ENCODE assay signal across 25 cellular contexts in the genomic region with DNA sequence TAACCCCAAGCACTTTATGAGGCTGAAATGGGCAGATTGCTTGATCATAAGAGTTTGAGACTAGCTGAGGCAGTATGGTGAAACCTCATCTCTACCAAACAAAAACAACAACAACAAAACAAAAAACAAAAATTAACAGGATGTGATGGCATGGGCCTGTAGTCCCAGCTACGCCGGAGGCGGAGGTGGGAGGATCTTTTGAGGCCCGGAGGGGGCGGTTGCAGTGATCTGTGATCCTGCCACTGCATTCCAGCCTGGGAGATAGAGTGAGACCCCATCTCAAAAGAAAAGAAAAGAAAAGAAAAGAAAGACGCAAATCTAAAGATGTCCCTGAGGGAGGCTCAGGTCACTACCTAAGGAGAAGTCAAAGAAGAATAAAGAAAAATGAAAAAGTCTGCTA. TPM values are rescaled to one million over a fixed set of nuclear protein-coding genes. Genes with fewer than 3 reads are reported as not detected.
DNase-seq lines count a peak whose midpoint lies in the region; ATAC-seq, FAIRE-seq and TF ChIP-seq lines count a peak whose summit lies in the region.
"Had no signal": no experiment of that assay in that cellular context is flagged by ENCODE, and none has a peak within 500 bp of the region (broad histone marks: within the 10 kb centered on the region; RNA-seq: fewer than 3 reads in every experiment).

No MANE protein-coding gene starts in this region.

- TF ChIP-seq POLR2A in IMR-90 (IDR thresholded peaks at IDR 0.05; ENCODE audit: low read depth, low read length) (no peak), H1 (IDR thresholded peaks at IDR 0.05; ENCODE audit: control extremely low read depth in 1 of 2, low read depth in 2 of 2, low read length in 2 of 2) (no peak), right lobe of liver (IDR thresholded peaks at IDR 0.05) (no peak)

- dilution Hi-C loops in IMR-90 (cut with HindIII; ENCODE audit: low sequenced_read_pairs, unreplicated experiment) = no loop called here

- no peak for TF ChIP-seq RAD21 in IMR-90 (IDR thresholded peaks at IDR 0.05; ENCODE audit: low read length)
- TF ChIP-seq RAD21 in H1 (IDR thresholded peaks at IDR 0.05 in 1 of 2, conservative IDR thresholded peaks at IDR 0.05 in 1 of 2; ENCODE audit: low read depth in 2 of 2, low read length in 2 of 2) = no peak

- H2BK20ac ChIP-seq in IMR-90 (ENCODE audit: low read depth, low read length) (peak overlapping the region; percentile 35; the same call in 1 of the 2 replicates), H1 (ENCODE audit: low read length) (no peak overlapping the region)

- H3K79me1 ChIP-seq in IMR-90 (ENCODE audit: low read depth in 1 of 2, low read length in 2 of 2) (no peaks in the 10 kb centered on the region), H1 (ENCODE audit: low read depth, low read length) (no peaks in the 10 kb centered on the region)

- H3K9ac ChIP-seq in IMR-90 (ENCODE audit: low read depth, low read length) = no peak overlapping the region
- H3K9ac ChIP-seq in H1 (replicated peaks in 1 of 4; ENCODE audit: extremely low read depth in 1 of 4, low read depth in 3 of 4, low read length in 3 of 4) = no peak overlapping the region

- peak overlapping the region; percentile 18 for H2BK5ac ChIP-seq in IMR-90 (ENCODE audit: low read depth, low read length, poor library complexity, severe bottlenecking)
- no peak overlapping the region for H2BK5ac ChIP-seq in H1 (ENCODE audit: low read depth, low read length)

- H3K9me3 ChIP-seq in IMR-90 (ENCODE audit: control insufficient read depth, insufficient read depth, low read length) (no peaks in the 10 kb centered on the region), H1 (ENCODE audit: insufficient read depth in 2 of 2, low read depth in 1 of 2, low read length in 1 of 2) (no peaks in the 10 kb centered on the region), osteoblast (ENCODE audit: low read depth, low read length) (no peaks in the 10 kb centered on the region), right lobe of liver (no peaks in the 10 kb centered on the region)
- H3K9me3 ChIP-seq: SJSA1 had no signal

- H2AK5ac ChIP-seq in IMR-90 (ENCODE audit: low read depth, low read length) (no peak overlapping the region), H1 (ENCODE audit: low read depth, low read length) (no peak overlapping the region)

- no peak overlapping the region for H2BK12ac ChIP-seq in H1 (ENCODE audit: low read depth, low read length)

- no peaks in the 10 kb centered on the region for H3K23me2 ChIP-seq in H1 (ENCODE audit: low read depth, low read length)

- H3K4me1 ChIP-seq in IMR-90 (ENCODE audit: control insufficient read depth, insufficient read depth, low read length) (peaks cover 9% of the 10 kb centered on the region), H1 (replicated peaks in 1 of 4; ENCODE audit: control insufficient read depth in 3 of 4, insufficient read depth in 4 of 4, low read length in 3 of 4) (no peaks in the 10 kb centered on the region), osteoblast (ENCODE audit: insufficient read depth, low read length) (peaks cover 13% of the 10 kb centered on the region), foreskin keratinocyte (no peaks in the 10 kb centered on the region), right lobe of liver (no peaks in the 10 kb centered on the region)

- FAIRE-seq in H1 (lab: Jason Lieb, UNC) = peak; percentile 28
- FAIRE-seq: GM19239 had no signal

- TF ChIP-seq CTCF in IMR-90 (conservative IDR thresholded peaks at IDR 0.05; ENCODE audit: low read depth, low read length) (no peak), H1 (IDR thresholded peaks at IDR 0.05; ENCODE audit: control extremely low read depth in 1 of 3, insufficient read depth in 1 of 3, low read depth in 1 of 3, low read length in 3 of 3) (no peak), osteoblast (IDR thresholded peaks at IDR 0.05; ENCODE audit: extremely low read depth, low read depth, low read length) (no peak), foreskin keratinocyte (conservative IDR thresholded peaks at IDR 0.05) (no peak), right lobe of liver (IDR thresholded peaks at IDR 0.05) (no peak)

- H3K9me1 ChIP-seq in IMR-90 (ENCODE audit: insufficient read depth, low read length) = no peaks in the 10 kb centered on the region

- no peaks in the 10 kb centered on the region for H3K36me3 Mint-ChIP-seq in activated naive CD8-positive, alpha-beta T cell treated with anti-CD3 and anti-CD28 coated beads, Interleukin-2, amount 50 U/mL, for 24 hours (ENCODE audit: low read depth)
- H3K36me3 Mint-ChIP-seq: CD8-positive, alpha-beta memory T cell had no signal

- no peaks in the 10 kb centered on the region for H3K36me3 ChIP-seq in IMR-90 (ENCODE audit: control insufficient read depth, insufficient read depth, low read length)
- H3K36me3 ChIP-seq in H1 (ENCODE audit: control insufficient read depth in 2 of 4, insufficient read depth in 4 of 4, low read length in 3 of 4) = no peaks in the 10 kb centered on the region
- no peaks in the 10 kb centered on the region for H3K36me3 ChIP-seq in osteoblast (ENCODE audit: insufficient read depth, low read length)
- no peaks in the 10 kb centered on the region for H3K36me3 ChIP-seq in right lobe of liver
- H3K36me3 ChIP-seq: SJSA1 had no signal

- H2BK15ac ChIP-seq in IMR-90 (ENCODE audit: low read depth, low read length) (no peak overlapping the region), H1 (ENCODE audit: low read length) (no peak overlapping the region)

- no peak overlapping the region for H3K27ac Mint-ChIP-seq in activated naive CD8-positive, alpha-beta T cell treated with anti-CD3 and anti-CD28 coated beads, Interleukin-2, amount 50 U/mL, for 24 hours
- H3K27ac Mint-ChIP-seq: CD8-positive, alpha-beta memory T cell had no signal

- H3K4me3 ChIP-seq in IMR-90 (ENCODE audit: insufficient read depth, low read depth, low read length) (no peak overlapping the region), H1 (ENCODE audit: extremely low read depth in 1 of 4, insufficient read depth in 2 of 4, low read depth in 3 of 4, low read length in 4 of 4) (no peak overlapping the region), osteoblast (ENCODE audit: insufficient read depth, low read length) (no peak overlapping the region), right lobe of liver (no peak overlapping the region)
- H3K4me3 ChIP-seq: SJSA1 had no signal

- no peak overlapping the region for H2AK9ac ChIP-seq in IMR-90 (replicated peaks; ENCODE audit: low read depth, low read length, poor library complexity)

- BruUV-seq in IMR-90 (replicated peaks; lab: Mats Ljungman, UMichigan) = no TSS peak

- peak overlapping the region; percentile 15 for H2BK120ac ChIP-seq in IMR-90 (ENCODE audit: low read depth, low read length)
- no peak overlapping the region for H2BK120ac ChIP-seq in H1 (replicated peaks; ENCODE audit: low read depth, low read length)

- H3K4me3 Mint-ChIP-seq in activated naive CD8-positive, alpha-beta T cell treated with anti-CD3 and anti-CD28 coated beads, Interleukin-2, amount 50 U/mL, for 24 hours = no peak overlapping the region
- H3K4me3 Mint-ChIP-seq: CD8-positive, alpha-beta memory T cell had no signal

- no peaks in the 10 kb centered on the region for H3K4me1 Mint-ChIP-seq in activated naive CD8-positive, alpha-beta T cell treated with anti-CD3 and anti-CD28 coated beads, Interleukin-2, amount 50 U/mL, for 24 hours
- H3K4me1 Mint-ChIP-seq: CD8-positive, alpha-beta memory T cell had no signal

- H3K18ac ChIP-seq in IMR-90 (ENCODE audit: low read depth, low read length) = peak overlapping the region; percentile 87; the same call in 1 of the 2 replicates
- no peak overlapping the region for H3K18ac ChIP-seq in H1 (ENCODE audit: extremely low read depth, low read length)

- POLR2A ChIA-PET in IMR-90 (lab: Charles Lee; ENCODE audit: unreplicated experiment) = no interaction called here
- POLR2A ChIA-PET in H1 (lab: Charles Lee; ENCODE audit: partially characterized antibody) = no interaction called here

- intact Hi-C loops in IMR-90 (cut with micrococcal nuclease) = no loop called here
- intact Hi-C loops in right lobe of liver (cut with DNase I) = no loop called here

- H3K14ac ChIP-seq in IMR-90 (replicated peaks; ENCODE audit: low read depth, low read length) (no peak overlapping the region; the same call in 1 of the 2 replicates), H1 (ENCODE audit: insufficient read length) (no peak overlapping the region)

- peak; percentile 45 for DNase-seq in ELF-1 (ENCODE audit: low read depth, low spot score)
- no peak for DNase-seq in IMR-90
- DNase-seq in H1 (ENCODE audit: low read depth in 1 of 2, low spot score in 2 of 2) = no peak
- DNase-seq in osteoblast (ENCODE audit: insufficient read length, low spot score, missing footprints) = no peak
- DNase-seq in activated naive CD8-positive, alpha-beta T cell treated with anti-CD3 and anti-CD28 coated beads, Interleukin-2, amount 50 U/mL, for 24 hours = no peak
- no peak for DNase-seq in foreskin keratinocyte
- no peak for DNase-seq in right lobe of liver
- DNase-seq: Calu3; CD8-positive, alpha-beta memory T cell; GF-D8; H7; Kasumi-1; NCI-H1417 treated with DMSO at 0.1 percent for 48 hours; NCI-H187; NCI-H446; NCI-H526; OCI-M1 had no signal

- H3K27ac ChIP-seq in IMR-90 (ENCODE audit: insufficient read depth, low read length) (peak overlapping the region; percentile 32; the same call in 1 of the 2 replicates), H1 (ENCODE audit: low read depth, low read length) (no peak overlapping the region), osteoblast (ENCODE audit: low read depth, low read length) (no peak overlapping the region), foreskin keratinocyte (no peak overlapping the region), right lobe of liver (no peak overlapping the region)
- H3K27ac ChIP-seq: C4-2B, SJSA1 had no signal

- peaks cover 3% of the 10 kb centered on the region for H3K9me3 Mint-ChIP-seq in activated naive CD8-positive, alpha-beta T cell treated with anti-CD3 and anti-CD28 coated beads, Interleukin-2, amount 50 U/mL, for 24 hours
- H3K9me3 Mint-ChIP-seq: CD8-positive, alpha-beta memory T cell had no signal

- H3K23ac ChIP-seq in IMR-90 (ENCODE audit: low read depth, low read length) (no peak overlapping the region), H1 (ENCODE audit: insufficient read length) (no peak overlapping the region)

- in situ Hi-C loops in IMR-90 (cut with MboI; ENCODE audit: low sequenced_read_pairs) = no loop called here

- H4K8ac ChIP-seq in IMR-90 (ENCODE audit: low read depth in 2 of 2, low read length in 2 of 2) = 0 out of 4 replicates have a peak overlapping the region, but pooled peaks of 1 of the 2 experiments have one; percentile 0
- H4K8ac ChIP-seq in H1 (ENCODE audit: extremely low read depth, insufficient read depth, low read length) = no peak overlapping the region

- TF ChIP-seq EP300 in H1 (IDR thresholded peaks at IDR 0.05; ENCODE audit: borderline replicate concordance in 1 of 2, low read depth in 2 of 2, low read length in 2 of 2) = no peak

- H3K4me2 ChIP-seq in IMR-90 (ENCODE audit: low read depth, low read length) (peak overlapping the region; percentile 60), H1 (ENCODE audit: insufficient read depth in 1 of 2, low read depth in 2 of 2, low read length in 2 of 2) (no peak overlapping the region), osteoblast (ENCODE audit: insufficient read depth, low read length) (no peak overlapping the region)

- H3K79me2 ChIP-seq in H1 (ENCODE audit: control insufficient read depth in 1 of 2, insufficient read depth in 2 of 2, low read length in 2 of 2) (no peaks in the 10 kb centered on the region), osteoblast (ENCODE audit: insufficient read depth, low read length) (no peaks in the 10 kb centered on the region)

- H3K27me3 ChIP-seq in IMR-90 (ENCODE audit: control insufficient read depth, insufficient read depth, low read length) (no peaks in the 10 kb centered on the region; the same call in 1 of the 2 replicates), H1 (replicated peaks in 1 of 4; ENCODE audit: control insufficient read depth in 3 of 4, extremely low read depth in 1 of 4, insufficient read depth in 3 of 4, low read length in 3 of 4) (no peaks in the 10 kb centered on the region), osteoblast (ENCODE audit: insufficient read depth, low read length) (no peaks in the 10 kb centered on the region), foreskin keratinocyte (no peaks in the 10 kb centered on the region), right lobe of liver (no peaks in the 10 kb centered on the region)
- H3K27me3 ChIP-seq: SJSA1 had no signal

- peaks cover 3% of the 10 kb centered on the region for H3K27me3 Mint-ChIP-seq in activated naive CD8-positive, alpha-beta T cell treated with anti-CD3 and anti-CD28 coated beads, Interleukin-2, amount 50 U/mL, for 24 hours

- no CpG with 5 or more reads among the region's 6 CpGs for WGBS in IMR-90 (ENCODE audit: extremely low coverage in 2 of 2, insufficient read length in 1 of 2), 2 experiments
- 86% methylated on average over 6 of the region's 6 CpGs; no CpG with 5 or more reads in 1 of the 2 experiments for WGBS in H1 (ENCODE audit: extremely low coverage in 1 of 2, insufficient coverage in 1 of 2, insufficient read length in 1 of 2, insufficient replicate concordance in 2 of 2, low coverage in 1 of 2, low lambda C conversion rate in 2 of 2, missing lambda C conversion rate in 1 of 2), 2 experiments
- 83% methylated on average over 4 of the region's 6 CpGs for WGBS in right lobe of liver (ENCODE audit: insufficient coverage, low coverage, low lambda C conversion rate, missing lambda C conversion rate)

- ATAC-seq in IMR-90 (ENCODE audit: low read depth) (no peak), foreskin keratinocyte (no peak), right lobe of liver (no peak), HG02884 (IDR thresholded peaks at IDR 0.05; ENCODE audit: unreplicated experiment) (no peak)
- ATAC-seq in activated naive CD8-positive, alpha-beta T cell treated with anti-CD3 and anti-CD28 coated beads, Interleukin-2, amount 50 U/mL, for 24 hours = no peak
- ATAC-seq: Right ventricle myocardium inferior had no signal

- H4K20me1 ChIP-seq in IMR-90 (ENCODE audit: insufficient read depth, low read length) (no peaks in the 10 kb centered on the region), H1 (replicated peaks in 1 of 2; ENCODE audit: control insufficient read depth in 1 of 2, insufficient read depth in 2 of 2, low read length in 2 of 2) (no peaks in the 10 kb centered on the region), osteoblast (ENCODE audit: insufficient read depth, low read length) (no peaks in the 10 kb centered on the region)

- H3K4ac ChIP-seq in IMR-90 (ENCODE audit: low read depth, low read length) (peak overlapping the region; percentile 4; the same call in 1 of the 2 replicates), H1 (replicated peaks; ENCODE audit: insufficient read length, low read depth, low read length) (no peak overlapping the region)

- H3K56ac ChIP-seq in IMR-90 (ENCODE audit: extremely low read depth, insufficient read depth, low read length) = no peak overlapping the region
- H3K56ac ChIP-seq in H1 (replicated peaks; ENCODE audit: insufficient read length, low read depth, low read length) = no peak overlapping the region

- CTCF ChIA-PET in IMR-90 (lab: Yijun Ruan, JAX) = no interaction called here
- CTCF ChIA-PET in H1 (lab: Charles Lee; ENCODE audit: partially characterized antibody) = interaction anchor here (0.7 to 2.4 kb wide), 3 partner anchors 10 to 253 kb away, joined by 3 to 11 read pairs (median 3); no protein-coding TSS in a partner anchor

- peak overlapping the region; percentile 87 for H4K5ac ChIP-seq in IMR-90 (ENCODE audit: low read depth, low read length)
- no peak overlapping the region for H4K5ac ChIP-seq in H1 (ENCODE audit: insufficient read length, low read depth, low read length)

- no peak overlapping the region for H2AFZ ChIP-seq in IMR-90 (replicated peaks; ENCODE audit: low read length, poor library complexity)
- H2AFZ ChIP-seq in H1 (ENCODE audit: low read length) = 0 out of 2 replicates have a peak overlapping the region, but pooled peaks have one; percentile 77
- peak overlapping the region; percentile 37 for H2AFZ ChIP-seq in osteoblast (ENCODE audit: low read length)

- H4K91ac ChIP-seq in IMR-90 (ENCODE audit: insufficient read depth, low read depth, low read length) (no peak overlapping the region), H1 (replicated peaks; ENCODE audit: insufficient read length, low read length) (no peak overlapping the region)

RNA-seq across cellular contexts. Expression of gene AGR2, which starts 35.3 kb away (rescaled TPM):
- not detected in 2 replicates for total RNA-seq in IMR-90 (2012; rRNA removed)
- not detected in 2 replicates for polyA plus RNA-seq in IMR-90 (2012; rRNA removed)
- not detected in 2 replicates for polyA plus RNA-seq in IMR-90 (2012; cell fraction: cytosol; rRNA removed)
- not detected in 2 replicates for polyA plus RNA-seq in IMR-90 (2012; cell fraction: nucleus; rRNA removed; ENCODE audit: low replicate concordance)
- not detected in 2 replicates for total RNA-seq in H1 (2021; fragmentation: NEBNext Ultra II Directional; extraction: Animal tissue kit (Norgen Biotek cat#: 25700))
- polyA plus RNA-seq in H1 (2011; rRNA removed) = not detected in 2 replicates
- polyA plus RNA-seq in H1 (2011; cell fraction: cytosol; rRNA removed) = not detected
- not detected for polyA plus RNA-seq in H1 (2011; cell fraction: nucleus; rRNA removed)
- not detected in 4 replicates for polyA plus RNA-seq in H1 (2012, experiment 1 of 2)
- not detected for polyA plus RNA-seq in H1 (2012, experiment 2 of 2)
- not detected for polyA plus RNA-seq in H1 (2013, experiment 1 of 2)
- not detected for polyA plus RNA-seq in H1 (2013, experiment 2 of 2)
- polyA minus RNA-seq in H1 (2011; rRNA and poly(A)+ RNA removed) = not detected in 2 replicates
- not detected for polyA minus RNA-seq in H1 (2011; cell fraction: cytosol; rRNA and poly(A)+ RNA removed)
- not detected for polyA minus RNA-seq in H1 (2011; cell fraction: nucleus; rRNA and poly(A)+ RNA removed)
- not detected in 2 replicates for total RNA-seq in osteoblast
- total RNA-seq in foreskin keratinocyte = 0.92 and 2.3 TPM in 2 replicates
- 1.5 and 2.1 TPM in 2 replicates for polyA plus RNA-seq in foreskin keratinocyte
- under 1 TPM in 4 of 6 experiments, not detected in 2; 0.15 to 0.43 (median 0.33) TPM for total RNA-seq in right lobe of liver
- total RNA-seq: A172; CD8-positive, alpha-beta memory T cell; Daoy; H7; Right ventricle myocardium inferior; SJSA1 had no signal
- polyA plus RNA-seq: CD8-positive, alpha-beta memory T cell had no signal

RNA-seq across cellular contexts. Expression of gene AGR3, which starts 41.7 kb away (rescaled TPM):
- total RNA-seq in IMR-90 (2012; rRNA removed) (not detected in 2 replicates), osteoblast (not detected in 2 replicates), foreskin keratinocyte (not detected in 2 replicates), right lobe of liver (not detected)
- polyA plus RNA-seq in IMR-90 (2012; rRNA removed) (not detected in 2 replicates), H1 (2011; rRNA removed) (not detected in 2 replicates), foreskin keratinocyte (not detected in 2 replicates)
- polyA plus RNA-seq in IMR-90 (2012; cell fraction: cytosol; rRNA removed) = not detected in 2 replicates
- polyA plus RNA-seq in IMR-90 (2012; cell fraction: nucleus; rRNA removed; ENCODE audit: low replicate concordance) = not detected in 2 replicates
- not detected in 2 replicates for total RNA-seq in H1 (2021; fragmentation: NEBNext Ultra II Directional; extraction: Animal tissue kit (Norgen Biotek cat#: 25700))
- polyA plus RNA-seq in H1 (2011; cell fraction: cytosol; rRNA removed) = not detected
- not detected for polyA plus RNA-seq in H1 (2011; cell fraction: nucleus; rRNA removed)
- not detected in 4 replicates for polyA plus RNA-seq in H1 (2012, experiment 1 of 2)
- not detected for polyA plus RNA-seq in H1 (2012, experiment 2 of 2)
- polyA plus RNA-seq in H1 (2013, experiment 1 of 2) = not detected
- not detected for polyA plus RNA-seq in H1 (2013, experiment 2 of 2)
- polyA minus RNA-seq in H1 (2011; rRNA and poly(A)+ RNA removed) = not detected in 2 replicates
- not detected for polyA minus RNA-seq in H1 (2011; cell fraction: cytosol; rRNA and poly(A)+ RNA removed)
- not detected for polyA minus RNA-seq in H1 (2011; cell fraction: nucleus; rRNA and poly(A)+ RNA removed)
- total RNA-seq: A172; CD8-positive, alpha-beta memory T cell; Daoy; H7; MCF 10A; Right ventricle myocardium inferior; SJSA1 had no signal
- polyA plus RNA-seq: CD8-positive, alpha-beta memory T cell had no signal
